Comparison of ENCODE assay signal across 8 cellular contexts in the genomic region with DNA sequence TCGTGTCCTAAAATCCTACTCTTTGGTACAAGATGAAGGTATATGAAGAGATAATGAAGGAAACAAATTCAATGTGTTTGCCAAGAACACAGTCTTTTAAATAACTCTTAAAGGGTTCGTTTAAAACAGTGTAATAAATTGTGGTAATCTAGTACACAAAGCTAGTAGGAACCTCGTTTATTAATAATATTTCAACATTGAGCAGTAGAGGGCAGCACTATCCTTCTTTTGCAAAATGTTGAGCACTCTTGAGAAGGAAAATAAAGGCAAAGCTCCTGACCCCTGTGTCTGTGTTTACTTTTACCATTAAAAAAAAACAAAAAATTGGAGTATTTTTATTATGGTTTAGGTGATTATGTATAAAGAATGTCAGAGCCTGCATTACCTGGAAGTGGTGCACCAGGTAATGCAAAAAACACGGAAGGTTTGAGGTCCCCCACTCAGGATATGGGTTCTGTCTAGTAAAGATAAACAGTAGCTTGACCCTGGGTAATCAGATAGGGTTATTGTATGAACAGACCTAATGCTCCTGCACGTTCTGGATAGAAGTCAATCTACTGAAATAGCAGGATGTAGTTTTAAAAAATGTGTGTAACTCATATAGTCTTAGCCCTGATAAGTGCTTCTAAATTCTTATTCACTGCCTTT. TPM values are rescaled to one million over a fixed set of nuclear protein-coding genes. Genes with fewer than 3 reads are reported as not detected.
DNase-seq lines count a peak whose midpoint lies in the region; ATAC-seq, FAIRE-seq and TF ChIP-seq lines count a peak whose summit lies in the region.

No MANE protein-coding gene starts in this region.

- H3K27me3 ChIP-seq in GM23248 (replicated peaks; ENCODE audit: insufficient read depth) (no peaks in the 10 kb centered on the region), left lung (no peaks in the 10 kb centered on the region)

- H3K4me2 ChIP-seq in GM23248 (ENCODE audit: unreplicated experiment), result no peak overlapping the region

- no peaks in the 10 kb centered on the region for H4K20me1 ChIP-seq in GM23248 (ENCODE audit: insufficient read depth)

- no peak for FAIRE-seq in urothelium cell line (lab: Jason Lieb, UNC)

- peak; percentile 63 for ATAC-seq in left lung
- no peak for ATAC-seq in HG03442 (IDR thresholded peaks at IDR 0.05; ENCODE audit: unreplicated experiment)

- no peaks in the 10 kb centered on the region for H3K9me2 ChIP-seq in GM23248 (ENCODE audit: insufficient read depth)

- H3K36me3 ChIP-seq in GM23248 (ENCODE audit: low read depth) (no peaks in the 10 kb centered on the region), left lung (peaks cover 0 to 8% of the 10 kb centered on the region in 2 donors)

- H3F3A ChIP-seq in GM23248 (ENCODE audit: insufficient read depth), result no peaks in the 10 kb centered on the region

- DNase-seq in CMK (ENCODE audit: low read depth) (peak; percentile 50), GM23248 (peak; percentile 66), NCI-H2227 treated with DMSO at 0.1 percent for 48 hours (lab: John Stamatoyannopoulos, UW) (peak; percentile 8), astrocyte of the spinal cord (ENCODE audit: low read depth, low spot score) (peak; percentile 53), left lung (no peak), urothelium cell line (ENCODE audit: low spot score) (peak; percentile 23)
- no peak for DNase-seq in activated CD8-positive, alpha-beta memory T cell treated with anti-CD3 and anti-CD28 coated beads for 24 hours

- H3K79me2 ChIP-seq in GM23248 (ENCODE audit: insufficient read depth), result peaks cover 29% of the 10 kb centered on the region

- H2AFZ ChIP-seq in GM23248, result no peak overlapping the region

- TF ChIP-seq CTCF in astrocyte of the spinal cord (IDR thresholded peaks at IDR 0.05; ENCODE audit: low read depth, low read length) (peak; percentile 38), left lung (IDR thresholded peaks at IDR 0.05) (peak; percentile 36 to 43)

- 29 to 31% methylated on average over 5 of the region's 5 CpGs for WGBS in GM23248 (ENCODE audit: low coverage in 1 of 2, low lambda C conversion rate in 2 of 2, missing lambda C conversion rate in 2 of 2), 2 experiments

- in situ Hi-C loops in GM23248 (cut with MboI) (loop anchor here (10.0 kb wide), 2 partner anchors 179 to 279 kb away; no protein-coding TSS in a partner anchor), astrocyte of the spinal cord (cut with HindIII; ENCODE audit: low sequenced_read_pairs) (no loop called here)

- H3K4me3 ChIP-seq in GM23248, result no peak overlapping the region
- H3K4me3 ChIP-seq in astrocyte of the spinal cord (ENCODE audit: low read depth, low read length), result no peak overlapping the region
- H3K4me3 ChIP-seq in left lung, result no peak overlapping the region

- H3K27ac ChIP-seq in GM23248 (no peak overlapping the region), left lung (no peak overlapping the region)

- intact Hi-C loops in left lung (cut with DNase I), result loop anchor here in 1 of 2 donors (10.0 kb wide), 1 partner anchor 179 kb away; no protein-coding TSS in a partner anchor

- H3K4me1 ChIP-seq in GM23248 (ENCODE audit: insufficient read depth) (no peaks in the 10 kb centered on the region; the same call in 1 of the 2 replicates), left lung (peaks cover 0 to 13% of the 10 kb centered on the region in 2 donors)

- H3K9me3 ChIP-seq in GM23248 (ENCODE audit: low read depth), result no peaks in the 10 kb centered on the region
- no peaks in the 10 kb centered on the region for H3K9me3 ChIP-seq in left lung

- H3K9ac ChIP-seq in GM23248, result no peak overlapping the region

RNA-seq across cellular contexts. Expression of a gene that starts 5.7 kb away (rescaled TPM):
- total RNA-seq in GM23248 (2014; rRNA removed; shearing (Covaris generic)), result 19.1 and 39.6 TPM in 2 replicates
- polyA plus RNA-seq in GM23248 (2016; fragmentation: Nextera tagmentation; extraction: Ambion mirVana), result 62.7 and 63.7 TPM in 2 replicates
- 10 to 100 TPM; 28.0 to 32.4 TPM for total RNA-seq in left lung

Comparison
In these comparisons a context has a peak if more than half of its experiments do, and no peak if none do; other contexts are left out.
1. DNase-seq: peak in CMK (single experiment), GM23248 (single experiment), NCI-H2227 treated with DMSO at 0.1 percent for 48 hours (single experiment), astrocyte of the spinal cord (single experiment) and urothelium cell line (single experiment); none in left lung (0 of 2) and activated CD8-positive, alpha-beta memory T cell treated with anti-CD3 and anti-CD28 coated beads for 24 hours (single experiment).